In genomic region chr14:95500772-95501401, GRCh38 we compare ENCODE assay signal across 11 cellular contexts. TPM values are rescaled to one million over a fixed set of nuclear protein-coding genes. Genes with fewer than 3 reads are reported as not detected.
DNase-seq lines count a peak whose midpoint lies in the region; ATAC-seq and TF ChIP-seq lines count a peak whose summit lies in the region.
"Had no signal": no experiment of that assay in that cellular context is flagged by ENCODE, and none has a peak within 500 bp of the region (broad histone marks: within the 10 kb centered on the region; RNA-seq: fewer than 3 reads in every experiment).

No MANE protein-coding gene starts in this region.

- H3K27ac ChIP-seq in PC-3 (ENCODE audit: low read length) = peak overlapping the region; percentile 27
- no peak overlapping the region for H3K27ac ChIP-seq in epithelial cell of prostate
- H3K27ac ChIP-seq: body of pancreas, ovary, upper lobe of left lung had no signal

- no peak overlapping the region for H3K9ac ChIP-seq in PC-3 (ENCODE audit: low read length)

- H3F3A ChIP-seq in PC-3 (ENCODE audit: low read length, unreplicated experiment) = no peaks in the 10 kb centered on the region

- H2AFZ ChIP-seq in PC-3 (ENCODE audit: low read length) = no peak overlapping the region

- no peaks in the 10 kb centered on the region for H3K27me3 ChIP-seq in PC-3 (ENCODE audit: low read length)
- H3K27me3 ChIP-seq: body of pancreas, ovary, upper lobe of left lung had no signal

- DNase-seq in C1 segment of cervical spinal cord (lab: John Stamatoyannopoulos, UW) (peak in 8 of 14 donors; percentile 57 to 83 (median 72)), PC-3 (peak; percentile 66), epithelial cell of prostate (ENCODE audit: low read depth, low spot score) (peak; percentile 20), occipital lobe (lab: John Stamatoyannopoulos, UW) (peak; percentile 48), DMS114 treated with DMSO at 0.1 percent for 48 hours (lab: John Stamatoyannopoulos, UW; ENCODE audit: unreplicated experiment) (no peak), KBM-7 (no peak)

- no peak for TF ChIP-seq CTCF in PC-3 (conservative IDR thresholded peaks at IDR 0.05; ENCODE audit: low read depth, low read length)

- POLR2A ChIA-PET in PC-3 (lab: Charles Lee; ENCODE audit: unreplicated experiment) = no interaction called here

- H3K79me2 ChIP-seq in PC-3 (ENCODE audit: low read length) = no peaks in the 10 kb centered on the region

- BruUV-seq in PC-3 (replicated peaks; lab: Mats Ljungman, UMichigan) = no TSS peak

- CTCF ChIA-PET in PC-3 (lab: Charles Lee) = interaction anchor here (0.5 to 0.9 kb wide), 3 partner anchors 18 to 58 kb away, joined by 3 read pairs; no protein-coding TSS in a partner anchor

- H3K4me1 ChIP-seq in PC-3 (ENCODE audit: insufficient read depth, low read length) = peaks cover 12% of the 10 kb centered on the region

- H3K9me2 ChIP-seq in PC-3 (replicated peaks; ENCODE audit: low read length) = no peaks in the 10 kb centered on the region

- H3K4me2 ChIP-seq in PC-3 (ENCODE audit: low read length) = no peak overlapping the region

- ATAC-seq in PC-3 = peak; percentile 91
- ATAC-seq in GM18909 (IDR thresholded peaks at IDR 0.05; ENCODE audit: poor library complexity, unreplicated experiment) = no peak
- ATAC-seq in HG02870 (IDR thresholded peaks at IDR 0.05; ENCODE audit: unreplicated experiment) = no peak
- ATAC-seq: body of pancreas had no signal

- H3K9me3 ChIP-seq in PC-3 (ENCODE audit: low read length) = no peaks in the 10 kb centered on the region
- H3K9me3 ChIP-seq: body of pancreas, ovary, upper lobe of left lung had no signal

- H3K36me3 ChIP-seq in PC-3 (ENCODE audit: low read depth, low read length) = no peaks in the 10 kb centered on the region
- H3K36me3 ChIP-seq: ovary had no signal

- no peak overlapping the region for H3K4me3 ChIP-seq in PC-3 (ENCODE audit: low read length)
- H3K4me3 ChIP-seq: body of pancreas, ovary, upper lobe of left lung had no signal

- intact Hi-C loops in PC-3 (cut with micrococcal nuclease) = no loop called here

- H4K20me1 ChIP-seq in PC-3 (ENCODE audit: low read length) = no peaks in the 10 kb centered on the region

- in situ Hi-C loops in KBM-7 (cut with MboI; ENCODE audit: low pct_unique_long_range_greater_than_20kb, low sequenced_read_pairs) = no loop called here

RNA-seq across cellular contexts. Expression of gene SYNE3, which starts 15.6 kb away (rescaled TPM):
- total RNA-seq in PC-3 (2014; rRNA removed) (1.2 and 3.5 TPM in 2 replicates), occipital lobe (2.2 TPM)

RNA-seq across cellular contexts. Expression of gene GLRX5, which starts 34.0 kb away (rescaled TPM):
- total RNA-seq in PC-3 (2014; rRNA removed) (60.0 and 64.3 TPM in 2 replicates), occipital lobe (28.7 TPM)

Comparison
In these comparisons a context has a peak if more than half of its experiments do, and no peak if none do; other contexts are left out.
1. DNase-seq: peak in C1 segment of cervical spinal cord (8 of 14), PC-3 (single experiment), epithelial cell of prostate (single experiment) and occipital lobe (single experiment); none in DMS114 treated with DMSO at 0.1 percent for 48 hours (single experiment) and KBM-7 (single experiment).